ENCODE assay signal across 1 cellular context in the genomic region with DNA sequence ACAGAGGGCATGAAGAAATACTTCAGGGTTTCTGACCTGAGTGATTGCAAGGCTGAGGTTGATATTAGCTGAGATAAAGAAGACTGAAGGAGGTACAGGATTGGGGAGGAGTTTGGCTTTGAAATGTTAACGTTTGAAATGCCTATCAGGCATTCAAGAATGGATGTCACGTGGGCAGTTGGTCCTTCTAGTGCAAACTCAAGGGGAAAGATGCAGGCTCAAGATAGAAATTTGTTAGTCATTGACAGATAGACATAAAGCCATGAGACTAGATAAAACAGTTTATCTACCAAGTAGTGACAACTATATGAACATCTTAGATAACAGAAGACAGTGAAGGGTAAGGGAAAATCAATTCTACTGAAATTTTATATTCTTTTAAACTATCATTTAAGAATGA.
TF ChIP-seq lines count a peak whose summit lies in the region.

No MANE protein-coding gene starts in this region.

TF ChIP-seq in H1, 55 proteins besides CTCF, POLR2A, EP300 and RAD21:
- TF ChIP-seq TAF1 (IDR thresholded peaks at IDR 0.05; ENCODE audit: low read depth, low read length): no peak
- TF ChIP-seq, protein P1, sequence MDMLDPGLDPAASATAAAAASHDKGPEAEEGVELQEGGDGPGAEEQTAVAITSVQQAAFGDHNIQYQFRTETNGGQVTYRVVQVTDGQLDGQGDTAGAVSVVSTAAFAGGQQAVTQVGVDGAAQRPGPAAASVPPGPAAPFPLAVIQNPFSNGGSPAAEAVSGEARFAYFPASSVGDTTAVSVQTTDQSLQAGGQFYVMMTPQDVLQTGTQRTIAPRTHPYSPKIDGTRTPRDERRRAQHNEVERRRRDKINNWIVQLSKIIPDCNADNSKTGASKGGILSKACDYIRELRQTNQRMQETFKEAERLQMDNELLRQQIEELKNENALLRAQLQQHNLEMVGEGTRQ (IDR thresholded peaks at IDR 0.05; ENCODE audit: low read length): peak; percentile 72
- no peak for TF ChIP-seq BRCA1 (IDR thresholded peaks at IDR 0.05; ENCODE audit: low read depth, low read length)
- no peak for TF ChIP-seq SRF (IDR thresholded peaks at IDR 0.05; ENCODE audit: low read depth, low read length)
- no peak for TF ChIP-seq BACH1 (IDR thresholded peaks at IDR 0.05; ENCODE audit: low read length)
- no peak for TF ChIP-seq HDAC2 (IDR thresholded peaks at IDR 0.05; ENCODE audit: borderline replicate concordance in 1 of 2, low read depth in 2 of 2, low read length in 2 of 2)
- no peak for TF ChIP-seq KDM1A (IDR thresholded peaks at IDR 0.05; ENCODE audit: borderline replicate concordance, low read length)
- TF ChIP-seq ASH2L (IDR thresholded peaks at IDR 0.05; ENCODE audit: low read length): no peak
